In the genomic region with DNA sequence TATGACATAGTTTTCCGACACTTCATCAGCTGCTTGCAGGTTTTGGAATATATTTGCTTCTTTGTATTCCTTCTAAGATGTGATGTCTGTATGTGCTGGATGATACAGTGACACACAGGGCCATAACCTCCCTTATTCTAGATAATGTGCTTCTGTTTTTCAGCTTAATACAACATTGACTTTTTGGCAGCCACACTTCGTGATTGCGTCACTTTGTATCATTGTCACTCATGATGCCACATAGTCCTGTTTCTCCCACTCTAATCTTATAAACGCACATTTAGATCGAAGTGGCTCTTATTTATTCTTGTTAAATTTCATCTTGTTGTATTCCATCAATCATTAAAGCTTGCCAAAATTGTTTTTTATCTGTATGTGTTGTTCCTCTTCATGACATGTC, we compare ENCODE assay signal across 26 cellular contexts.
"Had no signal": no experiment of that assay in that cellular context is flagged by ENCODE, and none has a peak within 500 bp of the region (broad histone marks: within the 10 kb centered on the region; RNA-seq: fewer than 3 reads in every experiment).

No MANE protein-coding gene starts in this region.

- ATAC-seq: activated T-cell treated with anti-CD3 and anti-CD28 coated beads, Interleukin-2, amount 50 U/mL, for 72 hours; esophagus mucosa; foreskin keratinocyte; gastrocnemius medialis; heart right ventricle; T-helper 17 cell had no signal

- H3K4me3 ChIP-seq: coronary artery, dorsolateral prefrontal cortex, gastrocnemius medialis, heart right ventricle, hepatocyte had no signal

- DNase-seq: activated CD4-positive, alpha-beta memory T cell treated with anti-CD3 and anti-CD28 coated beads, Interleukin-2, amount 10 ng/mL, durations not matched to agents 7 days and 5 days; activated CD4-positive, alpha-beta T cell treated with anti-CD3 and anti-CD28 coated beads for 1 hour; activated CD4-positive, alpha-beta T cell treated with anti-CD3 and anti-CD28 coated beads for 4 hours; activated CD4-positive, alpha-beta T cell treated with anti-CD3 and anti-CD28 coated beads, Interleukin-2, amount 10 ng/mL, durations not matched to agents 7 days and 5 days; activated CD4-positive, alpha-beta T cell treated with anti-CD3 and anti-CD28 coated beads, Interleukin-2, amount 50 U/mL, for 4 hours; activated CD8-positive, alpha-beta memory T cell treated with anti-CD3 and anti-CD28 coated beads, Interleukin-2, amount 50 U/mL, for 48 hours; activated gamma-delta T cell treated with Interleukin-2 at 50 U/mL for 16 hours; activated naive CD4-positive, alpha-beta T cell treated with anti-CD3 and anti-CD28 coated beads, Interleukin-2, amount 50 U/mL, for 16 hours; activated naive CD4-positive, alpha-beta T cell treated with Interleukin-2 at 50 U/mL for 16 hours; activated T-cell treated with anti-CD3 and anti-CD28 coated beads for 4 hours; activated T-cell treated with anti-CD3 and anti-CD28 coated beads, Interleukin-2, amount 50 U/mL, for 24 hours; activated T-cell treated with anti-CD3 and anti-CD28 coated beads, Interleukin-2, amount 50 U/mL, for 72 hours; amniotic stem cell; anterior cingulate cortex; brain microvascular endothelial cell; dorsolateral prefrontal cortex; effector memory CD4-positive, alpha-beta T cell; endodermal cell; foreskin keratinocyte; gastrocnemius medialis; heart right ventricle; T-helper 17 cell; T1000 had no signal
